8 cellular contexts compared by ENCODE assay signal in the genomic region with DNA sequence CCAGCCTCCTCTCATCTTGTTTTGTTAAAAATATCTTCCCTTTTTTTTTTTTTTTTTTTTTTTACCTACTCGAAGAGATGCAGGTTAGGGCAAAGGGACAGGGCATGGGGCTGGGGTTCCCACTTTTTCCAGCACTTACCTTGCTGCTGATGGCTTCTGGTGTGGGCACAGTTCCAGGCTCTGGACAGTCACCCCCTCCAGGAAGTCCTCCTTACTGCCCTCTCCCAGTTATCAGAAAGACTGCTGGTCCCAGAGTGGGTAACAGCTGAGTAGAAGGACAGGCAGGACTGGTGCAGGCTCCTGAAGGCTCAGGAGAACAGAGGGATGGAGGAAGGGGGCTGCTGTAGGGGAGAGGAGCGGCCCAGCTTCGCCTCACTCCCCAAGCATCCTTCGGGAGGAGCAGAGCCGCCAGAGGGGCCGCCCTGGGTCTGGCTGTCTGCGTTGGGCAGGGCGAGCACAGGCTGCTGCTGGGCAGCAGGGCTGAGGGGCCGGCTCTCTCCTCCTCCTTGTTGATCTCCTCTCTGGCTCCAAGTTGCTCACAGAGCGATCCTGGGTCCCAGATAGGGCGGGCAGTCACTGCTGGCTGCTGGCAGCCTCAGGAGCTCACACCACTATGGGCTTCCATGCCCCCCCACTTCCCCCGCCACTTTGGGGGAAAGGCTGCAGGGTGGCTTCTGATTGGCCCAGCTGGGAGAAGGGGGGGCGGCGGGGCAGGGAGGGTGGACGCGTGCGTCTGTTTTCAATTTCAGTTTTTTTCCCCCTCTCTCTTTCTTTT. TPM values are rescaled to one million over a fixed set of nuclear protein-coding genes. Genes with fewer than 3 reads are reported as not detected.
A peak's percentile ranks its signal among the peaks of the same experiment; 100 is the strongest.
DNase-seq lines count a peak whose midpoint lies in the region; ATAC-seq, FAIRE-seq and TF ChIP-seq lines count a peak whose summit lies in the region.

A gene (minus strand): TSS at position 588 of the 775 bp plus-strand sequence. CDS start 18,798 bp downstream, outside the sequence.

- no peaks in the 10 kb centered on the region; the same call in 1 of the 2 replicates for H3K23me2 ChIP-seq in H1 (ENCODE audit: low read depth, low read length)

- H3K4ac ChIP-seq in H1 (replicated peaks; ENCODE audit: insufficient read length, low read depth, low read length), result peak within 1 kb of the TSS; percentile 22

- H3K9ac ChIP-seq in H1 (replicated peaks in 1 of 4; ENCODE audit: extremely low read depth in 1 of 4, low read depth in 3 of 4, low read length in 3 of 4), result peak within 1 kb of the TSS in 1 of 4 experiments; percentile 4; a peak in 2 of 7 replicates

- H4K91ac ChIP-seq in H1 (replicated peaks; ENCODE audit: insufficient read length, low read length), result no peak within 1 kb of the TSS

- ATAC-seq in HG03066 (IDR thresholded peaks at IDR 0.05; ENCODE audit: low read depth, unreplicated experiment) (peak; percentile 58), HG02973 (IDR thresholded peaks at IDR 0.05; ENCODE audit: unreplicated experiment) (no peak)
- peak; percentile 88 for ATAC-seq in activated CD8-positive, alpha-beta T cell treated with anti-CD3 and anti-CD28 coated beads, Interleukin-2, amount 10 ng/mL, durations not matched to agents 7 days and 5 days

- H2BK20ac ChIP-seq in H1 (ENCODE audit: low read length), result 0 out of 2 replicates have a peak within 1 kb of the TSS, but pooled peaks have one; percentile 5

- no peak within 1 kb of the TSS for H2BK120ac ChIP-seq in H1 (replicated peaks; ENCODE audit: low read depth, low read length)

- H4K20me1 ChIP-seq in H1 (replicated peaks in 1 of 2; ENCODE audit: control insufficient read depth in 1 of 2, insufficient read depth in 2 of 2, low read length in 2 of 2), result no peaks in the 10 kb centered on the region

- no peaks in the 10 kb centered on the region for H3K9me3 ChIP-seq in H1 (ENCODE audit: insufficient read depth in 2 of 2, low read depth in 1 of 2, low read length in 1 of 2)

- H3K36me3 Mint-ChIP-seq in activated CD8-positive, alpha-beta T cell treated with anti-CD3 and anti-CD28 coated beads, Interleukin-2, amount 10 ng/mL, durations not matched to agents 7 days and 5 days (ENCODE audit: low read depth), result peaks cover 23% of the 10 kb centered on the region

- no peak within 1 kb of the TSS for H3K27ac ChIP-seq in H1 (ENCODE audit: low read depth, low read length)

- TF ChIP-seq CTCF in GM10248 (IDR thresholded peaks at IDR 0.05; ENCODE audit: control extremely low read depth, extremely low read depth, low read depth, missing control alignments) (no peak), H1 (IDR thresholded peaks at IDR 0.05; ENCODE audit: control extremely low read depth in 1 of 3, insufficient read depth in 1 of 3, low read depth in 1 of 3, low read length in 3 of 3) (no peak)

- no peaks in the 10 kb centered on the region; a peak in 2 of 7 replicates for H3K27me3 ChIP-seq in H1 (replicated peaks in 1 of 4; ENCODE audit: control insufficient read depth in 3 of 4, extremely low read depth in 1 of 4, insufficient read depth in 3 of 4, low read length in 3 of 4)

- peak within 1 kb of the TSS; percentile 76 for H4K8ac ChIP-seq in H1 (ENCODE audit: extremely low read depth, insufficient read depth, low read length)

- H3K4me2 ChIP-seq in H1 (ENCODE audit: insufficient read depth in 1 of 2, low read depth in 2 of 2, low read length in 2 of 2), result peak within 1 kb of the TSS; percentile 69 to 73

- H3K14ac ChIP-seq in H1 (ENCODE audit: insufficient read length), result no peak within 1 kb of the TSS

- H3K27me3 Mint-ChIP-seq in activated CD8-positive, alpha-beta T cell treated with anti-CD3 and anti-CD28 coated beads, Interleukin-2, amount 10 ng/mL, durations not matched to agents 7 days and 5 days (ENCODE audit: low read depth), result peaks cover 3% of the 10 kb centered on the region

- H3K23ac ChIP-seq in H1 (ENCODE audit: insufficient read length), result no peak within 1 kb of the TSS

- DNase-seq in GM10248 (ENCODE audit: extremely low spot score), result peak; percentile 82
- peak; percentile 87 for DNase-seq in activated CD8-positive, alpha-beta T cell treated with anti-CD3 and anti-CD28 coated beads, Interleukin-2, amount 10 ng/mL, durations not matched to agents 7 days and 5 days
- DNase-seq in H1 (ENCODE audit: low read depth in 1 of 2, low spot score in 2 of 2), result peak in 1 of 2 experiments; percentile 79
- peak; percentile 93 for DNase-seq in mesenteric fat pad (ENCODE audit: low spot score)
- peak; percentile 25 to 32 for DNase-seq in stimulated activated CD8-positive, alpha-beta memory T cell treated with anti-CD3 and anti-CD28 coated beads, Interleukin-7, amount 100 ng/mL, for 1 hour (ENCODE audit: low read depth in 2 of 2)
- DNase-seq in NCI-H2107 treated with DMSO at 0.1 percent for 48 hours (lab: John Stamatoyannopoulos, UW; ENCODE audit: unreplicated experiment), result no peak

- FAIRE-seq in H1 (lab: Jason Lieb, UNC), result no peak

- H2AK5ac ChIP-seq in H1 (ENCODE audit: low read depth, low read length), result peak within 1 kb of the TSS; percentile 91; the same call in 1 of the 2 replicates

- peak within 1 kb of the TSS; percentile 7 to 50 (median 24); a peak in 6 of 8 replicates for H3K4me3 ChIP-seq in H1 (ENCODE audit: extremely low read depth in 1 of 4, insufficient read depth in 2 of 4, low read depth in 3 of 4, low read length in 4 of 4)

- TF ChIP-seq EP300 in H1 (IDR thresholded peaks at IDR 0.05; ENCODE audit: borderline replicate concordance in 1 of 2, low read depth in 2 of 2, low read length in 2 of 2), result no peak

- H3K27ac Mint-ChIP-seq in activated CD8-positive, alpha-beta T cell treated with anti-CD3 and anti-CD28 coated beads, Interleukin-2, amount 10 ng/mL, durations not matched to agents 7 days and 5 days, result peak within 1 kb of the TSS; percentile 85

- peak within 1 kb of the TSS; percentile 78 for H2BK12ac ChIP-seq in H1 (ENCODE audit: low read depth, low read length)

- H3K4me1 Mint-ChIP-seq in activated CD8-positive, alpha-beta T cell treated with anti-CD3 and anti-CD28 coated beads, Interleukin-2, amount 10 ng/mL, durations not matched to agents 7 days and 5 days (ENCODE audit: low read depth), result peaks cover 50% of the 10 kb centered on the region

- H2BK15ac ChIP-seq in H1 (ENCODE audit: low read length), result peak within 1 kb of the TSS; percentile 40; the same call in 1 of the 2 replicates

- POLR2A ChIA-PET in GM10248 (lab: Yijun Ruan, JAX), result no interaction called here
- POLR2A ChIA-PET in activated CD8-positive, alpha-beta T cell treated with anti-CD3 and anti-CD28 coated beads, Interleukin-2, amount 10 ng/mL, durations not matched to agents 7 days and 5 days (lab: Charles Lee), result no interaction called here
- POLR2A ChIA-PET in H1 (lab: Charles Lee; ENCODE audit: partially characterized antibody), result interaction anchor here (0.7 to 3.4 kb wide), 4 partner anchors 11 to 29 kb away, joined by 3 to 14 read pairs (median 5); no protein-coding TSS in a partner anchor

- H3K79me1 ChIP-seq in H1 (ENCODE audit: low read depth, low read length), result no peaks in the 10 kb centered on the region

- H3K4me1 ChIP-seq in H1 (replicated peaks in 1 of 4; ENCODE audit: control insufficient read depth in 3 of 4, insufficient read depth in 4 of 4, low read length in 3 of 4), result peaks cover 6 to 27% (median 13%) of the 10 kb centered on the region in 4 experiments

- no peak within 1 kb of the TSS for H4K5ac ChIP-seq in H1 (ENCODE audit: insufficient read length, low read depth, low read length)

- peak within 1 kb of the TSS; percentile 89 for H3K4me3 Mint-ChIP-seq in activated CD8-positive, alpha-beta T cell treated with anti-CD3 and anti-CD28 coated beads, Interleukin-2, amount 10 ng/mL, durations not matched to agents 7 days and 5 days

- CTCF ChIA-PET in GM10248 (lab: Yijun Ruan, JAX) (interaction anchor here (1.3 kb wide), 2 partner anchors 10 to 18 kb away, joined by 3 to 4 read pairs; no protein-coding TSS in a partner anchor), H1 (lab: Charles Lee; ENCODE audit: partially characterized antibody) (interaction anchor here (0.8 to 15.3 kb wide), 13 partner anchors 9 to 95 kb away, joined by 3 to 372 read pairs (median 7); no protein-coding TSS in a partner anchor)
- CTCF ChIA-PET in activated CD8-positive, alpha-beta T cell treated with anti-CD3 and anti-CD28 coated beads, Interleukin-2, amount 10 ng/mL, durations not matched to agents 7 days and 5 days (lab: Charles Lee), result interaction anchor here (0.8 to 1.5 kb wide), 4 partner anchors 23 to 195 kb away, joined by 3 to 4 read pairs (median 3); no protein-coding TSS in a partner anchor

- no peaks in the 10 kb centered on the region for H3K9me3 Mint-ChIP-seq in activated CD8-positive, alpha-beta T cell treated with anti-CD3 and anti-CD28 coated beads, Interleukin-2, amount 10 ng/mL, durations not matched to agents 7 days and 5 days (ENCODE audit: insufficient read depth)

- peak within 1 kb of the TSS; percentile 63 for H3K18ac ChIP-seq in H1 (ENCODE audit: extremely low read depth, low read length)

- TF ChIP-seq RAD21 in H1 (IDR thresholded peaks at IDR 0.05 in 1 of 2, conservative IDR thresholded peaks at IDR 0.05 in 1 of 2; ENCODE audit: low read depth in 2 of 2, low read length in 2 of 2), result peak in 1 of 2 experiments; percentile 12; a peak in 1 of 4 replicates

- WGBS in H1 (ENCODE audit: extremely low coverage in 1 of 2, insufficient coverage in 1 of 2, insufficient read length in 1 of 2, insufficient replicate concordance in 2 of 2, low coverage in 1 of 2, low lambda C conversion rate in 2 of 2, missing lambda C conversion rate in 1 of 2), 2 experiments, result 16% methylated on average over 6 of the region's 17 CpGs; no CpG with 5 or more reads in 1 of the 2 experiments

- 0 out of 3 replicates have a peak, but pooled peaks of 1 of the 2 experiments have one; percentile 18 for TF ChIP-seq POLR2A in H1 (IDR thresholded peaks at IDR 0.05; ENCODE audit: control extremely low read depth in 1 of 2, low read depth in 2 of 2, low read length in 2 of 2)

- no peaks in the 10 kb centered on the region for H3K79me2 ChIP-seq in H1 (ENCODE audit: control insufficient read depth in 1 of 2, insufficient read depth in 2 of 2, low read length in 2 of 2)

- no peak within 1 kb of the TSS; the same call in 1 of the 2 replicates for H2AFZ ChIP-seq in H1 (ENCODE audit: low read length)

- H3K56ac ChIP-seq in H1 (replicated peaks; ENCODE audit: insufficient read length, low read depth, low read length), result no peak within 1 kb of the TSS

- H2BK5ac ChIP-seq in H1 (ENCODE audit: low read depth, low read length), result peak within 1 kb of the TSS; percentile 72; the same call in 1 of the 2 replicates

- no peaks in the 10 kb centered on the region for H3K36me3 ChIP-seq in H1 (ENCODE audit: control insufficient read depth in 2 of 4, insufficient read depth in 4 of 4, low read length in 3 of 4)

RNA-seq across cellular contexts. Expression of the gene that starts here (rescaled TPM):
- 10 to 100 TPM; 47.0 to 49.0 TPM for total RNA-seq in activated CD8-positive, alpha-beta T cell treated with anti-CD3 and anti-CD28 coated beads, Interleukin-2, amount 10 ng/mL, durations not matched to agents 7 days and 5 days
- 13.7 and 15.9 TPM in 2 replicates for total RNA-seq in H1 (2021; fragmentation: NEBNext Ultra II Directional; extraction: Animal tissue kit (Norgen Biotek cat#: 25700))
- 4.2 and 5.9 TPM in 2 replicates for polyA plus RNA-seq in H1 (2011; rRNA removed)
- 3.6 TPM for polyA plus RNA-seq in H1 (2011; cell fraction: cytosol; rRNA removed)
- polyA plus RNA-seq in H1 (2011; cell fraction: nucleus; rRNA removed), result 12.1 TPM
- 4.0 to 5.6 TPM (median 5.0 TPM) in 4 replicates for polyA plus RNA-seq in H1 (2012, experiment 1 of 2)
- polyA plus RNA-seq in H1 (2012, experiment 2 of 2), result 3.9 TPM
- polyA plus RNA-seq in H1 (2013, experiment 1 of 2), result 14.2 TPM
- 15.0 TPM for polyA plus RNA-seq in H1 (2013, experiment 2 of 2)
- polyA minus RNA-seq in H1 (2011; rRNA and poly(A)+ RNA removed), result 15.1 and 15.7 TPM in 2 replicates
- polyA minus RNA-seq in H1 (2011; cell fraction: cytosol; rRNA and poly(A)+ RNA removed), result 6.9 TPM
- polyA minus RNA-seq in H1 (2011; cell fraction: nucleus; rRNA and poly(A)+ RNA removed), result 21.7 TPM
- 201 TPM for total RNA-seq in mesenteric fat pad
